Comparison of ENCODE assay signal across 8 cellular contexts in the genomic region with DNA sequence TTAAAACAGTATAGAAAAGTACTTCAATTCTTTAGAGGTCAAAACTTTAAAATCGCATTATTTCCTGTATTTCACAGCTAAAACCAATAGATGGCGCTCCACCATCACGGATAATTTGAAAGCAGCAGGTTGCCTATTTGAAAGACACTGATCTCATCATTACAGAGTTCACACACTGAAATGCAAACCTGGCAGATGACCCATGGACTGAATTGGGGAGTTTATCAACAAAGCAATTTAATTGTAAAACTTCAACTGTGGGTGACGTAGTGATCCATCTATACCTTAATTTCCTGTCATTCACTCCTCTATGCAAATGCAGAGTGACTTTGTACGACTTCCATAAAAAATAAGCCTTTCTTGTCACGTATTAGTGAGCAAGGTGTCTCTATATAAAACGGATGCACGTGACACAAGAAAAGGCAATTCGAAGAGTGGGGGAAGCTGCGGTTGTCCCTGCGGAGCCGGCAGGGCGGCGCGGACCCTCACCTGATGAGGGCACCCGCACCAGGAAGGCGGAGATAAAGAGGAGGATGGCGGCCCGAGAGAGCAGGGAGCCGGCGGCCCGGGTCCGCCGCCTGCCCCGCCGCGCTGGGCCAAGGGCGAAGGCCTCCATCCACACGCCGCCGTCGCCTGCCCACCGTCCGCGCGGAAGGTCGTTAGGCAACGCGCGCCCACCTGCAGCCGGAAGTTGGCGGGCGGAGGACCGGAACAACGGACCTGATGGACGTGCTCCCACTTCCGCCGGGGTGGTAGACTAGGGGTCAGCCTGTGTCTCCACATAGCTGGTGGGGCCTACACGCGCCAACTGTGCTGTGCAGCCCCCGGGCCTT. TPM values are rescaled to one million over a fixed set of nuclear protein-coding genes. Genes with fewer than 3 reads are reported as not detected.
DNase-seq lines count a peak whose midpoint lies in the region; ATAC-seq, FAIRE-seq and TF ChIP-seq lines count a peak whose summit lies in the region.
"Had no signal": no experiment of that assay in that cellular context is flagged by ENCODE, and none has a peak within 500 bp of the region (broad histone marks: within the 10 kb centered on the region; RNA-seq: fewer than 3 reads in every experiment).

A gene with protein sequence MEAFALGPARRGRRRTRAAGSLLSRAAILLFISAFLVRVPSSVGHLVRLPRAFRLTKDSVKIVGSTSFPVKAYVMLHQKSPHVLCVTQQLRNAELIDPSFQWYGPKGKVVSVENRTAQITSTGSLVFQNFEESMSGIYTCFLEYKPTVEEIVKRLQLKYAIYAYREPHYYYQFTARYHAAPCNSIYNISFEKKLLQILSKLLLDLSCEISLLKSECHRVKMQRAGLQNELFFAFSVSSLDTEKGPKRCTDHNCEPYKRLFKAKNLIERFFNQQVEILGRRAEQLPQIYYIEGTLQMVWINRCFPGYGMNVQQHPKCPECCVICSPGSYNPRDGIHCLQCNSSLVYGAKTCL (minus strand): TSS at position 668 of the 833 bp plus-strand sequence. CDS start 52 bp downstream, at position 616.

- DNase-seq in GM13976 (ENCODE audit: low spot score) = peak; percentile 59
- DNase-seq in NCI-H1105 (lab: John Stamatoyannopoulos, UW) = peak; percentile 18
- DNase-seq in central memory CD4-positive, alpha-beta T cell = peak; percentile 64
- DNase-seq in left lobe of liver (ENCODE audit: low spot score) = peak; percentile 47
- peak; percentile 68 for DNase-seq in stimulated activated CD4-positive, alpha-beta T cell treated with anti-CD3 and anti-CD28 coated beads, Interleukin-4, amount 100 ng/mL, for 24 hours

- peak; percentile 71 for FAIRE-seq in TTC549 (lab: Jason Lieb, UNC)

- peak; percentile 77 for TF ChIP-seq CTCF in GM13976 (IDR thresholded peaks at IDR 0.05; ENCODE audit: borderline replicate concordance, control extremely low read depth, extremely low read depth, insufficient read depth, missing control alignments)

- in situ Hi-C loops in GM13976 (cut with MboI; ENCODE audit: low sequenced_read_pairs, unreplicated experiment) = no loop called here

- ATAC-seq in HG02623 (IDR thresholded peaks at IDR 0.05; ENCODE audit: unreplicated experiment) = peak; percentile 72
- ATAC-seq in left lobe of liver = peak; percentile 99

RNA-seq across cellular contexts. Expression of the gene that starts here (rescaled TPM):
- total RNA-seq in left lobe of liver = not detected
- total RNA-seq: subcutaneous adipose tissue had no signal

Comparison
In these comparisons a context has a peak if more than half of its experiments do, and no peak if none do; other contexts are left out.
1. Peak in every context shown above with its lines: DNase-seq and ATAC-seq.
2. Peak in DNase-seq and ATAC-seq in left lobe of liver; RNA of the gene not detected or under 1 TPM.
3. DNase-seq: peak in every context shown above with its lines; median percentile 68 in stimulated activated CD4-positive, alpha-beta T cell treated with anti-CD3 and anti-CD28 coated beads, Interleukin-4, amount 100 ng/mL, for 24 hours; 64 in central memory CD4-positive, alpha-beta T cell; 59 in GM13976; 47 in left lobe of liver; 18 in NCI-H1105.